In the genomic region with DNA sequence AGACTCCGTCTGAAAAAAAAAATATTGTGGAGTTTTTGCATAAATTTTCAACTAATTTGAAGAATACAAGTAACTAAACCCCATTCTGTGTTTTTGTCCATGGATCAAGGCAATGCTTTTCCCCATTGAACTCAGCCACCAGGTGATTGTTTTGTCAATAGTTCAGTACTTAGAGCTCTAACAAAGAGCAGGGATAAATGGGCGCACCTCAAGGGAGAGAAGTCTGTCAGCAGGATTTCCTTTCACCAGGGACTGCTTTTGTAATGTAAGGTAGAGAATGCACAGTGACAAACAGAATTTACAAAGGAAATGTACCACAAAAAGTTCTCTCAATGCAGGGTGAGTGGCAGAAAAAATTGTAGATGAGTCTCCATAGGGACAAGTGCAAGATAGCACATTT, we compare ENCODE assay signal across 16 cellular contexts. TPM values are rescaled to one million over a fixed set of nuclear protein-coding genes. Genes with fewer than 3 reads are reported as not detected.
DNase-seq lines count a peak whose midpoint lies in the region; ATAC-seq and TF ChIP-seq lines count a peak whose summit lies in the region.
"Had no signal": no experiment of that assay in that cellular context is flagged by ENCODE, and none has a peak within 500 bp of the region (broad histone marks: within the 10 kb centered on the region; RNA-seq: fewer than 3 reads in every experiment).

No MANE protein-coding gene starts in this region.

- H3K9me3 Mint-ChIP-seq in endothelial cell (ENCODE audit: unreplicated experiment), result no peaks in the 10 kb centered on the region
- H3K9me3 Mint-ChIP-seq: CD8-positive, alpha-beta T cell had no signal

- DNase-seq in DMS153 (lab: John Stamatoyannopoulos, UW) (peak; percentile 32), DMS153 treated with DMSO at 0.1 percent for 48 hours (lab: John Stamatoyannopoulos, UW; ENCODE audit: unreplicated experiment) (no peak), NCI-H1930 (lab: John Stamatoyannopoulos, UW) (peak; percentile 16 to 32), ecto neural progenitor cell (ENCODE audit: low spot score) (peak; percentile 6), middle frontal gyrus (ENCODE audit: extremely low spot score, low spot score) (no peak), endothelial cell (ENCODE audit: low spot score) (no peak)
- DNase-seq: CD8-positive, alpha-beta T cell; NCI-H187; NCI-H446; NCI-H82; SHP77 had no signal

- no peak for TF ChIP-seq CTCF in endothelial cell (IDR thresholded peaks at IDR 0.05; ENCODE audit: unreplicated experiment)

- no peak overlapping the region for H3K9ac ChIP-seq in iPS-20b (ENCODE audit: low read depth, low read length)

- H3K27ac Mint-ChIP-seq in endothelial cell (ENCODE audit: unreplicated experiment), result no peak overlapping the region
- H3K27ac Mint-ChIP-seq: CD8-positive, alpha-beta T cell had no signal

- peak overlapping the region; percentile 33; the same call in 1 of the 2 replicates for H3K4me3 ChIP-seq in iPS-20b (ENCODE audit: low read length)

- no peak for ATAC-seq in HG03025 (IDR thresholded peaks at IDR 0.05; ENCODE audit: low FRiP score, unreplicated experiment)
- ATAC-seq: CD8-positive, alpha-beta T cell had no signal

- no peaks in the 10 kb centered on the region for H3K36me3 Mint-ChIP-seq in endothelial cell (ENCODE audit: low read depth, unreplicated experiment)
- H3K36me3 Mint-ChIP-seq: CD8-positive, alpha-beta T cell had no signal

- peaks cover 4% of the 10 kb centered on the region for H3K4me1 Mint-ChIP-seq in endothelial cell (ENCODE audit: unreplicated experiment)

- H3K27me3 Mint-ChIP-seq in endothelial cell (ENCODE audit: unreplicated experiment), result no peaks in the 10 kb centered on the region

- no peaks in the 10 kb centered on the region for H3K9me3 ChIP-seq in iPS-20b (ENCODE audit: insufficient read depth, low read depth, low read length)

- peaks cover 15% of the 10 kb centered on the region; the same call in 1 of the 2 replicates for H3K4me1 ChIP-seq in iPS-20b (ENCODE audit: insufficient read depth, low read length)

- no peaks in the 10 kb centered on the region for H3K36me3 ChIP-seq in iPS-20b (ENCODE audit: insufficient read depth, low read depth, low read length)

- no peak overlapping the region for H3K27ac ChIP-seq in iPS-20b (ENCODE audit: low read length)
- H3K27ac ChIP-seq: 22Rv1 had no signal

- H3K27me3 ChIP-seq in iPS-20b (ENCODE audit: insufficient read depth, low read length), result no peaks in the 10 kb centered on the region

- H3K4me3 Mint-ChIP-seq in endothelial cell (ENCODE audit: unreplicated experiment), result no peak overlapping the region
- H3K4me3 Mint-ChIP-seq: CD8-positive, alpha-beta T cell had no signal

RNA-seq across cellular contexts. Expression of gene ATP13A5, which starts 10.8 kb away (rescaled TPM):
- 0.23 TPM for total RNA-seq in endothelial cell (ENCODE audit: unreplicated experiment)
- total RNA-seq: CD8-positive, alpha-beta T cell; Daoy; HT1080 had no signal

Comparison
In these comparisons a context has a peak if more than half of its experiments do, and no peak if none do; other contexts are left out.
1. DNase-seq: peak in DMS153 (single experiment), NCI-H1930 (2 of 2) and ecto neural progenitor cell (single experiment); none in DMS153 treated with DMSO at 0.1 percent for 48 hours (single experiment), middle frontal gyrus (single experiment) and endothelial cell (single experiment).